ENCODE assay signal across 22 cellular contexts in the genomic region with DNA sequence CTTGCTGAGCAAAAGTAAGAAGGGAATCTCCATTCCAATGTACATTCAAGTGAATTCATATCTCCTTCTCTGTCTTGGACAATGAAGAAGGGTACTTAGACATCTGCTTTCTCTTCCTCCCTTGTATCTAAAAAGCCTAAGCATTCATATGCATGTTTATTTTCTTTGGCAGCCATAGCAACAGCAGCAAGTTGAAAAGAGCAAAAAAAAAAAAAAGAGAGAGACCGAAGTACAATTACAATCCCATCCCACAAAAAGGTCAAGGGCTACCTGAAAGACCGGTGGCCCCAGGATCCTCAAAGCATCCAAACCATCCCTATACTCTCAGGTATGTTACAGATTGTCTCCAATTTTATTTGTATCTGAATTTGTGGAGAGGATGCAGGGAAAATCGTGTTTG. TPM values are rescaled to one million over a fixed set of nuclear protein-coding genes. Genes with fewer than 3 reads are reported as not detected.
"Had no signal": no experiment of that assay in that cellular context is flagged by ENCODE, and none has a peak within 500 bp of the region (broad histone marks: within the 10 kb centered on the region; RNA-seq: fewer than 3 reads in every experiment).

No MANE protein-coding gene starts in this region.

- H3K27me3 ChIP-seq: body of pancreas, left lung, right atrium auricular region, tibial nerve, uterus had no signal

- H3K4me3 ChIP-seq: body of pancreas, left lung, prostate gland, right atrium auricular region, tibial nerve, uterus had no signal

- H3K36me3 ChIP-seq: left lung, prostate gland, right atrium auricular region, tibial nerve, uterus had no signal

- ATAC-seq: activated CD8-positive, alpha-beta T cell treated with anti-CD3 and anti-CD28 coated beads, Interleukin-2, amount 10 ng/mL, durations not matched to agents 7 days and 5 days; body of pancreas; left lung had no signal

- DNase-seq: activated CD4-positive, alpha-beta T cell treated with anti-CD3 and anti-CD28 coated beads, Interleukin-2, amount 10 ng/mL, durations not matched to agents 7 days and 5 days; activated CD8-positive, alpha-beta T cell treated with anti-CD3 and anti-CD28 coated beads, Interleukin-2, amount 10 ng/mL, durations not matched to agents 7 days and 5 days; activated naive CD4-positive, alpha-beta T cell treated with Interleukin-2 at 50 U/mL for 16 hours; activated naive CD8-positive, alpha-beta T cell treated with anti-CD3 and anti-CD28 coated beads, Interleukin-2, amount 10 ng/mL, durations not matched to agents 7 days and 5 days; activated T-cell treated with anti-CD3 and anti-CD28 coated beads, Interleukin-2, amount 50 U/mL, for 24 hours; body of pancreas; caudate nucleus; endodermal cell; kidney; left lung; midbrain; nephron progenitor cell; uterus had no signal

- H3K9me3 ChIP-seq: body of pancreas, left lung, prostate gland, right atrium auricular region, tibial nerve, uterus had no signal

- H3K4me1 ChIP-seq: body of pancreas, left lung, prostate gland, right atrium auricular region, tibial nerve, uterus had no signal

RNA-seq across cellular contexts. Expression of gene OR2F1, which starts 4.1 kb away (rescaled TPM):
- total RNA-seq: activated CD4-positive, alpha-beta T cell treated with anti-CD3 and anti-CD28 coated beads, Interleukin-2, amount 10 ng/mL, durations not matched to agents 7 days and 5 days; activated CD8-positive, alpha-beta T cell treated with anti-CD3 and anti-CD28 coated beads, Interleukin-2, amount 10 ng/mL, durations not matched to agents 7 days and 5 days; activated naive CD8-positive, alpha-beta T cell treated with anti-CD3 and anti-CD28 coated beads, Interleukin-2, amount 10 ng/mL, durations not matched to agents 7 days and 5 days; activated T-helper 2 cell treated with anti-CD3 and anti-CD28 coated beads, Interferon-gamma antibody, Interleukin-2, Interleukin-4, amounts not matched to agents 10 μg/mL and 5 μg/mL and 100 μg/mL, durations not matched to agents 14 hours and 24 hours and 36 hours; body of pancreas; endodermal cell; fibroblast of lung; frontal cortex; kidney; left lung; lung microvascular endothelial cell; prostate gland; right atrium auricular region; skeletal muscle tissue; tibial nerve; uterus had no signal

RNA-seq across cellular contexts. Expression of gene OR2F2, which starts 23.7 kb away (rescaled TPM):
- total RNA-seq: activated CD4-positive, alpha-beta T cell treated with anti-CD3 and anti-CD28 coated beads, Interleukin-2, amount 10 ng/mL, durations not matched to agents 7 days and 5 days; activated CD8-positive, alpha-beta T cell treated with anti-CD3 and anti-CD28 coated beads, Interleukin-2, amount 10 ng/mL, durations not matched to agents 7 days and 5 days; activated naive CD8-positive, alpha-beta T cell treated with anti-CD3 and anti-CD28 coated beads, Interleukin-2, amount 10 ng/mL, durations not matched to agents 7 days and 5 days; activated T-helper 2 cell treated with anti-CD3 and anti-CD28 coated beads, Interferon-gamma antibody, Interleukin-2, Interleukin-4, amounts not matched to agents 10 μg/mL and 5 μg/mL and 100 μg/mL, durations not matched to agents 14 hours and 24 hours and 36 hours; body of pancreas; endodermal cell; fibroblast of lung; frontal cortex; kidney; left lung; lung microvascular endothelial cell; osteoblast; prostate gland; right atrium auricular region; skeletal muscle tissue; tibial nerve; uterus had no signal

RNA-seq across cellular contexts. Expression of gene OR6B1, which starts 41.3 kb away (rescaled TPM):
- total RNA-seq: activated CD4-positive, alpha-beta T cell treated with anti-CD3 and anti-CD28 coated beads, Interleukin-2, amount 10 ng/mL, durations not matched to agents 7 days and 5 days; activated CD8-positive, alpha-beta T cell treated with anti-CD3 and anti-CD28 coated beads, Interleukin-2, amount 10 ng/mL, durations not matched to agents 7 days and 5 days; activated naive CD8-positive, alpha-beta T cell treated with anti-CD3 and anti-CD28 coated beads, Interleukin-2, amount 10 ng/mL, durations not matched to agents 7 days and 5 days; activated T-helper 2 cell treated with anti-CD3 and anti-CD28 coated beads, Interferon-gamma antibody, Interleukin-2, Interleukin-4, amounts not matched to agents 10 μg/mL and 5 μg/mL and 100 μg/mL, durations not matched to agents 14 hours and 24 hours and 36 hours; body of pancreas; endodermal cell; fibroblast of lung; frontal cortex; kidney; left lung; lung microvascular endothelial cell; osteoblast; prostate gland; right atrium auricular region; skeletal muscle tissue; tibial nerve; uterus had no signal
